Comparison of ENCODE assay signal across 8 cellular contexts in the genomic region with DNA sequence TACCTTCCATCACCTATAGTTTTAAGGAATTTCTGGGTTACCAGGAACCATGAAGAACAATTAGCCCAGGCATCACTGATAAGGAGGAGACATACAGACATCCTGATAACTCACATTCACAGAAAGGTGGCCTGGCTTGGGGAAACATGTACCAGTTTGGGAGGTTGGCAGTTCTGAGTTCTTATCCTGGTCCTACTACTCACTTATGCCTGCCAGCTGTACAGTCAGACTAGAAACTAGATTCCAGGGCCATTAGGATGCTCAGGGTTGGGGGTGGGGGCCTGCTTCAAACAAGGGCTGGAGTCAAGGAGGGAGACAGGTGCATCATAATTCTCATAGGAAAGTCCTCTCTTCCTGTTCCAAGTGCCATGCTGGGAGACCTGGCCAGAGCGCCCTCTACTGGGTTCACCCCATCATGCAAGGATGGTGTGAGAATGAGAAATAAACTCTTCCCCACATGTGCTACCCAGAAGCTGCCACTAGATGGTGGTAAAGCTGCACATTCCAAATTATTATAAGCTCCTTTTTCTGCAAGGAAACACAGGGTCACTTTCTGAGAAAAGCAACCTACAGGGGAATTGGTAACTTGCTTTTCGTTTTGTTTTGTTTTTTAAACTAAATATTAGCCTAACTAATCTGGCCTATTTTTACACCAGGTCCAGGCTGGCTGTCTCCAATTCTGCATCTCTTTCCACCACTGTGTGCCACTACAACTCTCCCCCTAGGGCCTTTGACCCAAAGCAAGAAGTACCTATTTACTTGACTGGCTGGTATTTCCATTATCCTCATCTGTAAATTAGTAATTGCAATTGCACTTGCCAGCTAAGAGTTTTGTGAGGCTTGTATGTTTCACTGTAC.
DNase-seq lines count a peak whose midpoint lies in the region; ATAC-seq and TF ChIP-seq lines count a peak whose summit lies in the region.

No MANE protein-coding gene starts in this region.

- no peaks in the 10 kb centered on the region for H3K9me3 ChIP-seq in effector memory CD4-positive, alpha-beta T cell (ENCODE audit: control insufficient read depth, low read length)

- ATAC-seq in memory B cell (ENCODE audit: low read depth) (peak; percentile 64), GM19324 (IDR thresholded peaks at IDR 0.05; ENCODE audit: low FRiP score, unreplicated experiment) (no peak)

- peaks cover 47% of the 10 kb centered on the region for H3K36me3 Mint-ChIP-seq in memory B cell

- H3K27ac ChIP-seq in effector memory CD4-positive, alpha-beta T cell (ENCODE audit: insufficient read depth, low read length, poor library complexity, severe bottlenecking) = no peak overlapping the region

- peaks cover 9% of the 10 kb centered on the region for H3K4me1 Mint-ChIP-seq in memory B cell

- H3K27ac Mint-ChIP-seq in memory B cell = no peak overlapping the region

- H3K4me3 Mint-ChIP-seq in memory B cell = no peak overlapping the region

- H3K27me3 ChIP-seq in effector memory CD4-positive, alpha-beta T cell (replicated peaks; ENCODE audit: control insufficient read depth, insufficient read depth, low read length, poor library complexity, severe bottlenecking) = no peaks in the 10 kb centered on the region

- TF ChIP-seq CTCF in AG09319 (IDR thresholded peaks at IDR 0.05; ENCODE audit: low read depth, low read length) = peak; percentile 91
- peak; percentile 79 for TF ChIP-seq CTCF in GM20000 (IDR thresholded peaks at IDR 0.05; ENCODE audit: extremely low read depth, missing control alignments)

- H3K27me3 Mint-ChIP-seq in memory B cell = no peaks in the 10 kb centered on the region

- peaks cover 69% of the 10 kb centered on the region for H3K36me3 ChIP-seq in effector memory CD4-positive, alpha-beta T cell (ENCODE audit: control insufficient read depth, insufficient read depth, low read length)

- H3K4me3 ChIP-seq in effector memory CD4-positive, alpha-beta T cell (ENCODE audit: insufficient read depth, low read depth, low read length, poor library complexity, severe bottlenecking) = no peak overlapping the region

- no peaks in the 10 kb centered on the region for H3K4me1 ChIP-seq in effector memory CD4-positive, alpha-beta T cell (ENCODE audit: control insufficient read depth, insufficient read depth, low read length, poor library complexity, severe bottlenecking)

- no peak for DNase-seq in AG09319 (ENCODE audit: extremely low read depth, low read depth)
- peak; percentile 64 for DNase-seq in GM20000 (ENCODE audit: low spot score)
- DNase-seq in NCI-H526 (lab: John Stamatoyannopoulos, UW) = peak; percentile 61 to 82
- peak; percentile 65 for DNase-seq in activated CD4-positive, alpha-beta T cell treated with anti-CD3 and anti-CD28 coated beads, Interleukin-2, amount 50 U/mL, for 1 hour
- DNase-seq in effector memory CD4-positive, alpha-beta T cell = peak in 2 of 3 donors; percentile 19 to 24
- DNase-seq in memory B cell (ENCODE audit: low spot score in 2 of 2) = peak; percentile 62 to 66
- DNase-seq in stimulated activated naive CD4-positive, alpha-beta T cell treated with Interleukin-2 at 50 U/mL for 16 hours (lab: John Stamatoyannopoulos, UW) = peak; percentile 62

- H3K9me3 Mint-ChIP-seq in memory B cell = no peaks in the 10 kb centered on the region
